In the genomic region with DNA sequence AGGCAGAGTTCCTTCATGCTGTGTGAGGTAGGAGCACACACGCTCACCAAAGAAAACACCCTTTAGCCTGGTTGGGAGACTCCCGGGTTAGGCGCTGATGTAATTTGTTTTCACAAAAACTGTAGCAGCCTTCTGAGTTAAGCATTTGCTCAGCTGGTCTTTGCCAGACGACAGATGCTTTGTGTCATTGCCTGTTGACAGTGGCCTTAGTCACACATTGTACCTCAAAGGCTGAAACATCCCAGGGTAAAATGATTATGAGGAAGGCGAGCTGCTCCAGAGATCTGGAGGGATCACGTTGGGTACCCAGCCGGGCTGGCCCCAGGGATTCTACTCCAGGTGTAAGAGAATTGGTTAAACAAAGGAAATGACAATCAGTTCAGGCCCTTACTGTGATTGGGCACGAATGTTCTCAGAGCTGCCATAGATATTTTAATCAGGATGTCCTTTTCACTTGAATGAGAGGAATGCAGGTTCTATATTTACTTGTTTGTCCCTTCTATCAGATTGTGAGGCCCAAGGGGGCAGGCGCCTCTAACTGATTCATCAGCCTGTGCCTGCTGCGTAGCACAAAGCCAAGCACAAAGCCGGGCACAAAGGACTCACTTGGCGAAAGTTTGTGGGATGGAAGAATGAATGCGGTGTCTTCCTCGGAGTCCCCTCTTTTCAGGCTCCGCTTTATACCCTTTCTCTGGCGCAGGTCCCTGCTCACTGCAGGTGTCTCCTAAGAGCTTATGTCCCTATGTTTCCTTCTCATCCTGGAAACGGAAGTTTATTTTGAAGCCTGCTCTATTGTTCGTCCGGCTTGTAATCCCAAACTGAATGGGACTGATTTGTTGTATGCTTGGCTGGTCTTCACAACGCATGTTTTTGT, we compare ENCODE assay signal across 8 cellular contexts. TPM values are rescaled to one million over a fixed set of nuclear protein-coding genes. Genes with fewer than 3 reads are reported as not detected.
A peak's percentile ranks its signal among the peaks of the same experiment; 100 is the strongest.
DNase-seq lines count a peak whose midpoint lies in the region; ATAC-seq, FAIRE-seq and TF ChIP-seq lines count a peak whose summit lies in the region.

No MANE protein-coding gene starts in this region.

- H3K79me2 ChIP-seq in K562 (ENCODE audit: control insufficient read depth, insufficient read depth, low read length) = no peaks in the 10 kb centered on the region

- no peaks in the 10 kb centered on the region for H3K36me3 ChIP-seq in K562 (ENCODE audit: control insufficient read depth, insufficient read depth, low read length)
- no peaks in the 10 kb centered on the region for H3K36me3 ChIP-seq in suprapubic skin

- H3K4me1 Mint-ChIP-seq in activated CD8-positive, alpha-beta T cell treated with anti-CD3 and anti-CD28 coated beads for 36 hours (ENCODE audit: low read depth) = peaks cover 3% of the 10 kb centered on the region

- H3K4me1 ChIP-seq in K562 (replicated peaks in 1 of 2; ENCODE audit: control insufficient read depth in 2 of 2, insufficient read depth in 2 of 2, low read length in 2 of 2) = peaks cover 7 to 10% of the 10 kb centered on the region in 2 experiments; a peak in 3 of 5 replicates
- peaks cover 15% of the 10 kb centered on the region for H3K4me1 ChIP-seq in suprapubic skin

- in situ Hi-C loops in K562 (cut with MboI) = no loop called here

- TF ChIP-seq RAD21 in K562 (CRISPR knock-in tag; conservative IDR thresholded peaks at IDR 0.05 in 1 of 2, IDR thresholded peaks at IDR 0.05 in 1 of 2) = no peak

- peak overlapping the region; percentile 43; the same call in 1 of the 2 replicates for H3K4me2 ChIP-seq in K562 (ENCODE audit: insufficient read depth, low read length)

- 35% methylated on average over 20 of the region's 20 CpGs for WGBS in K562 (ENCODE audit: insufficient coverage, low coverage, missing lambda C conversion rate)
- WGBS in suprapubic skin = 69% methylated on average over 20 of the region's 20 CpGs

- H3K36me3 Mint-ChIP-seq in activated CD8-positive, alpha-beta T cell treated with anti-CD3 and anti-CD28 coated beads for 36 hours (ENCODE audit: low read depth) = no peaks in the 10 kb centered on the region

- H3K27me3 ChIP-seq in K562 (ENCODE audit: control insufficient read depth in 2 of 2, insufficient read depth in 2 of 2, low read length in 2 of 2) = no peaks in the 10 kb centered on the region
- H3K27me3 ChIP-seq in suprapubic skin = no peaks in the 10 kb centered on the region

- H3K4me3 ChIP-seq in K562 = no peak overlapping the region
- no peak overlapping the region for H3K4me3 ChIP-seq in suprapubic skin

- no peak for TF ChIP-seq EP300 in K562 (IDR thresholded peaks at IDR 0.05; ENCODE audit: low read length)
- TF ChIP-seq EP300 in suprapubic skin (IDR thresholded peaks at IDR 0.05) = no peak

- H3K27ac Mint-ChIP-seq in activated CD8-positive, alpha-beta T cell treated with anti-CD3 and anti-CD28 coated beads for 36 hours = no peak overlapping the region

- peak; percentile 54 for FAIRE-seq in K562 (lab: Jason Lieb, UNC)

- no peak overlapping the region for H3K4me3 Mint-ChIP-seq in activated CD8-positive, alpha-beta T cell treated with anti-CD3 and anti-CD28 coated beads for 36 hours

- H3K27ac ChIP-seq in K562 (ENCODE audit: extremely low read depth, low read depth, low read length) = no peak overlapping the region
- peak overlapping the region; percentile 60 for H3K27ac ChIP-seq in suprapubic skin

- no peaks in the 10 kb centered on the region for H4K20me1 ChIP-seq in K562 (replicated peaks; ENCODE audit: control insufficient read depth, insufficient read depth, low read length)

- ATAC-seq in K562 (peak; percentile 68), HG02884 (IDR thresholded peaks at IDR 0.05; ENCODE audit: unreplicated experiment) (no peak), GM19463 (IDR thresholded peaks at IDR 0.05; ENCODE audit: unreplicated experiment) (no peak)
- no peak for ATAC-seq in activated CD8-positive, alpha-beta T cell treated with anti-CD3 and anti-CD28 coated beads for 36 hours

- H3K27me3 Mint-ChIP-seq in activated CD8-positive, alpha-beta T cell treated with anti-CD3 and anti-CD28 coated beads for 36 hours = peaks cover 20% of the 10 kb centered on the region

- intact Hi-C loops in K562 (cut with micrococcal nuclease) = no loop called here
- intact Hi-C loops in activated CD8-positive, alpha-beta T cell treated with anti-CD3 and anti-CD28 coated beads for 36 hours (cut with micrococcal nuclease) = no loop called here

- no peak overlapping the region; a peak in 1 of 4 replicates for H3K9ac ChIP-seq in K562 (ENCODE audit: insufficient read depth in 1 of 2, low read depth in 2 of 2, low read length in 2 of 2)

- no peaks in the 10 kb centered on the region for H3K9me3 Mint-ChIP-seq in activated CD8-positive, alpha-beta T cell treated with anti-CD3 and anti-CD28 coated beads for 36 hours

- no peaks in the 10 kb centered on the region for H3K9me1 ChIP-seq in K562 (ENCODE audit: control insufficient read depth, insufficient read depth, low read length)

- CTCF ChIA-PET in K562 (lab: Yijun Ruan, JAX; ENCODE audit: low intra/inter-chr PET ratio) = interaction anchor here (0.7 to 1.6 kb wide), 2 partner anchors 15 to 372 kb away, joined by 3 to 4 read pairs; no protein-coding TSS in a partner anchor
- CTCF ChIA-PET in activated CD8-positive, alpha-beta T cell treated with anti-CD3 and anti-CD28 coated beads for 36 hours (lab: Charles Lee) = interaction anchor here (0.8 kb wide), 1 partner anchor 14 kb away, joined by 3 read pairs; no protein-coding TSS in a partner anchor

- POLR2A ChIA-PET in K562 (lab: Yijun Ruan, JAX) = interaction anchor here (0.6 to 1.0 kb wide), 4 partner anchors 9 to 27 kb away, joined by 3 read pairs; no protein-coding TSS in a partner anchor
- POLR2A ChIA-PET in activated CD8-positive, alpha-beta T cell treated with anti-CD3 and anti-CD28 coated beads for 36 hours (lab: Charles Lee) = no interaction called here

- H3K9me3 ChIP-seq in K562 (replicated peaks; ENCODE audit: control insufficient read depth, insufficient read depth, low read depth, low read length) (no peaks in the 10 kb centered on the region), suprapubic skin (no peaks in the 10 kb centered on the region)

- TF ChIP-seq POLR2A in K562 (conservative IDR thresholded peaks at IDR 0.05) (no peak), suprapubic skin (IDR thresholded peaks at IDR 0.05) (no peak)

- no TSS peak for BruUV-seq in K562 (replicated peaks; lab: Mats Ljungman, UMichigan)

- peak overlapping the region; percentile 47 for H2AFZ ChIP-seq in K562 (ENCODE audit: low read depth, low read length)

- DNase-seq in LHCN-M2 (ENCODE audit: low read depth) = peak; percentile 84
- peak in 1 of 4 experiments; percentile 8 for DNase-seq in K562 (ENCODE audit: extremely low read depth in 1 of 4, low spot score in 3 of 4)
- DNase-seq in iPS-NIHi11 (ENCODE audit: low spot score) = peak; percentile 77
- peak in 1 of 2 donors; percentile 72 for DNase-seq in suprapubic skin (ENCODE audit: low spot score in 2 of 2)
- no peak for DNase-seq in LoVo (ENCODE audit: low spot score)
- DNase-seq in activated CD8-positive, alpha-beta T cell treated with anti-CD3 and anti-CD28 coated beads for 36 hours = no peak

- TF ChIP-seq CTCF in K562 (IDR thresholded peaks at IDR 0.05 in 2 of 3, conservative IDR thresholded peaks at IDR 0.05 in 1 of 3; ENCODE audit: insufficient read depth in 2 of 3, low read depth in 1 of 3, low read length in 3 of 3) (no peak), suprapubic skin (IDR thresholded peaks at IDR 0.05) (no peak)
- TF ChIP-seq CTCF in activated CD8-positive, alpha-beta T cell treated with anti-CD3 and anti-CD28 coated beads for 36 hours (IDR thresholded peaks at IDR 0.05) = no peak

RNA-seq across cellular contexts. Expression of gene ADM, which starts 47.1 kb away (rescaled TPM):
- total RNA-seq in LHCN-M2 (2014; rRNA removed) (160 and 164 TPM in 2 replicates), K562 (2014; rRNA removed) (not detected in 2 replicates), K562 (2014; rRNA removed; fragmentation: Illumina TruSeq; extraction: Trizol) (not detected in 2 replicates), K562 (2015; rRNA removed; fragmentation: Illumina TruSeq; extraction: Trizol) (not detected in 2 replicates), K562 (2021) (0.49 and 0.78 TPM in 2 replicates), suprapubic skin (100 to 1,000 TPM in 1 of 4 donors, 10 to 100 TPM in 3; 48.7 to 140 (median 69.0) TPM)
- 146 TPM for polyA plus RNA-seq in LHCN-M2 (2012)
- total RNA-seq in K562 (2011; cell fraction: chromatin; rRNA removed; ENCODE audit: low replicate concordance) = 0.35 and 1.2 TPM in 2 replicates
- total RNA-seq in K562 (2011; cell fraction: nucleolus; rRNA removed) = 0.39 and 1.7 TPM in 2 replicates
- total RNA-seq in K562 (2011; cell fraction: nucleoplasm; rRNA removed) = 0.46 and 1.0 TPM in 2 replicates
- polyA plus RNA-seq in K562 (2011; rRNA removed) (0.32 and 0.47 TPM in 2 replicates), K562 (2014; fragmentation: Illumina TruSeq; extraction: Trizol) (not detected in 2 replicates), K562 (2014; fragmentation: Nextera tagmentation; extraction: Ambion mirVana) (not detected), K562 (2014; rRNA removed) (0.20 and 0.23 TPM in 2 replicates)
- polyA plus RNA-seq in K562 (2011; cell fraction: cytosol; rRNA removed) = 0.25 and 0.59 TPM in 2 replicates
- 0.63 and 1.0 TPM in 2 replicates for polyA plus RNA-seq in K562 (2011; cell fraction: nucleus; rRNA removed)
- 0.21 and 0.30 TPM in 2 replicates for polyA plus RNA-seq in K562 (2012)
- polyA minus RNA-seq in K562 (2011; rRNA and poly(A)+ RNA removed) = not detected in 2 replicates
- polyA minus RNA-seq in K562 (2011; cell fraction: cytosol; rRNA and poly(A)+ RNA removed) = 0.67 and 0.73 TPM in 2 replicates
- polyA minus RNA-seq in K562 (2011; cell fraction: nucleus; rRNA and poly(A)+ RNA removed) = 0.40 and 0.89 TPM in 2 replicates
- 10 to 100 TPM; 43.1 to 46.9 TPM for total RNA-seq in activated CD8-positive, alpha-beta T cell treated with anti-CD3 and anti-CD28 coated beads for 36 hours

RNA-seq across cellular contexts. Expression of gene SBF2, which starts 58.0 kb away (rescaled TPM):
- total RNA-seq in LHCN-M2 (2014; rRNA removed) = 31.6 and 32.1 TPM in 2 replicates
- polyA plus RNA-seq in LHCN-M2 (2012) = 10.4 TPM
- 16.7 and 43.2 TPM in 2 replicates for total RNA-seq in K562 (2011; cell fraction: chromatin; rRNA removed; ENCODE audit: low replicate concordance)
- 6.5 and 8.8 TPM in 2 replicates for total RNA-seq in K562 (2011; cell fraction: nucleolus; rRNA removed)
- 12.8 and 16.5 TPM in 2 replicates for total RNA-seq in K562 (2011; cell fraction: nucleoplasm; rRNA removed)
- total RNA-seq in K562 (2014; rRNA removed) = 3.8 and 7.0 TPM in 2 replicates
- total RNA-seq in K562 (2014; rRNA removed; fragmentation: Illumina TruSeq; extraction: Trizol) = 5.1 and 6.4 TPM in 2 replicates
- 5.4 and 5.9 TPM in 2 replicates for total RNA-seq in K562 (2015; rRNA removed; fragmentation: Illumina TruSeq; extraction: Trizol)
- total RNA-seq in K562 (2021) = 5.0 and 5.6 TPM in 2 replicates
- polyA plus RNA-seq in K562 (2011; rRNA removed) = 6.0 and 9.5 TPM in 2 replicates
- polyA plus RNA-seq in K562 (2011; cell fraction: cytosol; rRNA removed) = 3.4 and 3.8 TPM in 2 replicates
- 6.9 and 7.2 TPM in 2 replicates for polyA plus RNA-seq in K562 (2011; cell fraction: nucleus; rRNA removed)
- polyA plus RNA-seq in K562 (2012) = 2.8 and 3.2 TPM in 2 replicates
- polyA plus RNA-seq in K562 (2014; fragmentation: Illumina TruSeq; extraction: Trizol) = 3.9 and 5.3 TPM in 2 replicates
- 1 to 10 TPM in 1 of 2 experiments, under 1 TPM in 1; 0.80 to 2.2 TPM for polyA plus RNA-seq in K562 (2014; fragmentation: Nextera tagmentation; extraction: Ambion mirVana)
- polyA plus RNA-seq in K562 (2014; rRNA removed) = 2.7 and 3.4 TPM in 2 replicates
- 16.0 and 16.3 TPM in 2 replicates for polyA minus RNA-seq in K562 (2011; rRNA and poly(A)+ RNA removed)
- 5.3 and 8.2 TPM in 2 replicates for polyA minus RNA-seq in K562 (2011; cell fraction: cytosol; rRNA and poly(A)+ RNA removed)
- 10.0 and 14.9 TPM in 2 replicates for polyA minus RNA-seq in K562 (2011; cell fraction: nucleus; rRNA and poly(A)+ RNA removed)
- total RNA-seq in suprapubic skin = 100 to 1,000 TPM in 1 of 4 donors, 10 to 100 TPM in 3; 42.3 to 106 (median 45.3) TPM
- 10 to 100 TPM in 1 of 2 experiments, 1 to 10 TPM in 1; 10.0 to 11.0 TPM for total RNA-seq in activated CD8-positive, alpha-beta T cell treated with anti-CD3 and anti-CD28 coated beads for 36 hours

Comparison
In these comparisons a context has a peak if more than half of its experiments do, and no peak if none do; other contexts are left out.
1. DNase-seq: peak in LHCN-M2 (single experiment) and iPS-NIHi11 (single experiment); none in LoVo (single experiment) and activated CD8-positive, alpha-beta T cell treated with anti-CD3 and anti-CD28 coated beads for 36 hours (single experiment).
2. RNA of gene ADM, which starts 47.1 kb away (total RNA-seq): 160 to 164 TPM in LHCN-M2, 48.7 to 140 TPM in suprapubic skin and 43.1 to 46.9 TPM in activated CD8-positive, alpha-beta T cell treated with anti-CD3 and anti-CD28 coated beads for 36 hours; 0.35 to 1.7 TPM in K562; every median in the first group is over 10 times any median in the second.